In genomic region chr12:66459944-66460482, GRCh38 we compare ENCODE assay signal across 6 cellular contexts.
"Had no signal": no experiment of that assay in that cellular context is flagged by ENCODE, and none has a peak within 500 bp of the region (broad histone marks: within the 10 kb centered on the region; RNA-seq: fewer than 3 reads in every experiment).

No MANE protein-coding gene starts in this region.

- H3K27ac ChIP-seq: HL-60, KMS-11 had no signal

- FAIRE-seq: HTR-8/SVneo had no signal

- H3K9ac ChIP-seq: KMS-11 had no signal

- H3K4me2 ChIP-seq: KMS-11 had no signal

- DNase-seq: IMR-90, KBM-7, KG1 had no signal
